16 cellular contexts compared by ENCODE assay signal in genomic region chr10:74072503-74072902, GRCh38.
DNase-seq lines count a peak whose midpoint lies in the region; ATAC-seq and TF ChIP-seq lines count a peak whose summit lies in the region.
"Had no signal": no experiment of that assay in that cellular context is flagged by ENCODE, and none has a peak within 500 bp of the region (broad histone marks: within the 10 kb centered on the region; RNA-seq: fewer than 3 reads in every experiment).

No MANE protein-coding gene starts in this region.

- no peaks in the 10 kb centered on the region for H3K9me2 ChIP-seq in PC-3 (replicated peaks; ENCODE audit: low read length)

- POLR2A ChIA-PET in PC-3 (lab: Charles Lee; ENCODE audit: unreplicated experiment): interaction anchor here (0.6 to 0.7 kb wide), 3 partner anchors 38 to 1450 kb away, joined by 3 to 8 read pairs (median 8); no protein-coding TSS in a partner anchor

- dilution Hi-C loops in mammary epithelial cell (cut with HindIII; ENCODE audit: low sequenced_read_pairs): loop anchor here (5.0 kb wide), 1 partner anchor 105 kb away; no protein-coding TSS in a partner anchor

- H3K27ac Mint-ChIP-seq in Calu3 (ENCODE audit: unreplicated experiment) (peak overlapping the region; percentile 86), neural crest cell (ENCODE audit: unreplicated experiment) (peak overlapping the region; percentile 47)

- H3K27me3 Mint-ChIP-seq in Calu3 (ENCODE audit: unreplicated experiment): no peaks in the 10 kb centered on the region
- no peaks in the 10 kb centered on the region for H3K27me3 Mint-ChIP-seq in neural crest cell (ENCODE audit: low read depth)

- no TSS peak for BruUV-seq in Calu3 (replicated peaks; lab: Mats Ljungman, UMichigan)
- no TSS peak for BruUV-seq in PC-3 (replicated peaks; lab: Mats Ljungman, UMichigan)
- BruUV-seq in mammary epithelial cell (replicated peaks; lab: Mats Ljungman, UMichigan): no TSS peak

- H3K36me3 ChIP-seq in PC-3 (ENCODE audit: low read depth, low read length) (peaks cover 63% of the 10 kb centered on the region), mammary epithelial cell (ENCODE audit: insufficient read depth, low read length) (peaks cover 16% of the 10 kb centered on the region)
- H3K36me3 ChIP-seq: prostate gland had no signal

- ATAC-seq in PC-3 (no peak), omental fat pad (ENCODE audit: low FRiP score) (no peak), HG03159 (IDR thresholded peaks at IDR 0.05; ENCODE audit: unreplicated experiment) (no peak)
- ATAC-seq: activated T-cell treated with anti-CD3 and anti-CD28 coated beads, Interleukin-2, amount 50 U/mL, for 4 hours; heart left ventricle had no signal

- H3K36me3 Mint-ChIP-seq in Calu3 (ENCODE audit: insufficient read depth, unreplicated experiment): peaks cover 61% of the 10 kb centered on the region
- peaks cover 8% of the 10 kb centered on the region for H3K36me3 Mint-ChIP-seq in neural crest cell (ENCODE audit: low read depth)

- peaks cover 15% of the 10 kb centered on the region for H3K4me1 ChIP-seq in PC-3 (ENCODE audit: insufficient read depth, low read length)
- H3K4me1 ChIP-seq in mammary epithelial cell (ENCODE audit: insufficient read depth, low read length): no peaks in the 10 kb centered on the region
- H3K4me1 ChIP-seq: prostate gland had no signal

- TF ChIP-seq CTCF in Calu3 (IDR thresholded peaks at IDR 0.05; ENCODE audit: unreplicated experiment) (no peak), PC-3 (conservative IDR thresholded peaks at IDR 0.05; ENCODE audit: low read depth, low read length) (no peak), mammary epithelial cell (conservative IDR thresholded peaks at IDR 0.05 in 1 of 2, IDR thresholded peaks at IDR 0.05 in 1 of 2; ENCODE audit: extremely low read depth in 1 of 2, insufficient read depth in 1 of 2, low read depth in 1 of 2, low read length in 2 of 2) (no peak), neural crest cell (conservative IDR thresholded peaks at IDR 0.05) (no peak), omental fat pad (IDR thresholded peaks at IDR 0.05) (no peak)

- intact Hi-C loops in Calu3 (cut with micrococcal nuclease; ENCODE audit: unreplicated experiment) (loop anchor here (2.0 kb wide), 1 partner anchor 16 kb away; no protein-coding TSS in a partner anchor), PC-3 (cut with micrococcal nuclease) (no loop called here), mammary epithelial cell (cut with micrococcal nuclease) (no loop called here)

- H4K20me1 ChIP-seq in PC-3 (ENCODE audit: low read length) (no peaks in the 10 kb centered on the region), mammary epithelial cell (ENCODE audit: insufficient read depth, low read length) (peaks cover 2% of the 10 kb centered on the region)

- no peak overlapping the region for H3K4me3 ChIP-seq in PC-3 (ENCODE audit: low read length)
- H3K4me3 ChIP-seq in mammary epithelial cell (replicated peaks in 1 of 3; ENCODE audit: insufficient read depth in 1 of 3, low read depth in 2 of 3, low read length in 3 of 3): no peak overlapping the region
- H3K4me3 ChIP-seq: coronary artery, heart left ventricle, prostate gland, SK-N-MC had no signal

- in situ Hi-C loops in mammary epithelial cell (cut with MboI; ENCODE audit: low sequenced_read_pairs in 2 of 2): no loop called here

- peaks cover 3% of the 10 kb centered on the region for H3F3A ChIP-seq in PC-3 (ENCODE audit: low read length, unreplicated experiment)

- DNase-seq in Calu3 (peak; percentile 65), PC-3 (peak; percentile 80), mammary epithelial cell (peak; percentile 79), neural crest cell (ENCODE audit: low read depth, low spot score) (no peak), omental fat pad (ENCODE audit: low spot score) (no peak), NCI-H2227 treated with DMSO at 0.1 percent for 48 hours (lab: John Stamatoyannopoulos, UW) (no peak), occipital lobe (lab: John Stamatoyannopoulos, UW) (no peak)
- DNase-seq: activated T-cell treated with anti-CD3 and anti-CD28 coated beads, Interleukin-2, amount 50 U/mL, for 4 hours; heart left ventricle; KG1; NCI-H146; NCI-H345 had no signal

- H3K9me3 ChIP-seq in PC-3 (ENCODE audit: low read length): no peaks in the 10 kb centered on the region
- H3K9me3 ChIP-seq in mammary epithelial cell (replicated peaks; ENCODE audit: insufficient read depth, low read length): no peaks in the 10 kb centered on the region
- H3K9me3 ChIP-seq: heart left ventricle, prostate gland had no signal

- H3K4me2 ChIP-seq in PC-3 (ENCODE audit: low read length) (no peak overlapping the region), mammary epithelial cell (ENCODE audit: insufficient read depth, low read depth, low read length) (no peak overlapping the region)

- no peaks in the 10 kb centered on the region for H3K9me3 Mint-ChIP-seq in Calu3 (ENCODE audit: low read depth, unreplicated experiment)
- H3K9me3 Mint-ChIP-seq in neural crest cell: no peaks in the 10 kb centered on the region
- H3K9me3 Mint-ChIP-seq: activated T-cell treated with anti-CD3 and anti-CD28 coated beads, Interleukin-2, amount 50 U/mL, for 4 hours had no signal

- H3K9ac ChIP-seq in PC-3 (ENCODE audit: low read length): no peak overlapping the region
- no peak overlapping the region for H3K9ac ChIP-seq in mammary epithelial cell (ENCODE audit: insufficient read depth, low read length)

- CTCF ChIA-PET in Calu3 (lab: Charles Lee): interaction anchor here (0.5 to 3.1 kb wide), 8 partner anchors 9 to 186 kb away, joined by 3 to 11 read pairs (median 6); no protein-coding TSS in a partner anchor
- CTCF ChIA-PET in PC-3 (lab: Charles Lee): no interaction called here
- CTCF ChIA-PET in mammary epithelial cell (lab: Charles Lee; ENCODE audit: low non-redundant PET): no interaction called here

- no peak overlapping the region for H2AFZ ChIP-seq in PC-3 (ENCODE audit: low read length)
- H2AFZ ChIP-seq in mammary epithelial cell (ENCODE audit: low read depth, low read length): no peak overlapping the region

- peaks cover 94% of the 10 kb centered on the region for H3K4me1 Mint-ChIP-seq in Calu3 (ENCODE audit: low read depth, unreplicated experiment)
- peaks cover 30% of the 10 kb centered on the region for H3K4me1 Mint-ChIP-seq in neural crest cell

- H3K27me3 ChIP-seq in PC-3 (ENCODE audit: low read length) (no peaks in the 10 kb centered on the region), mammary epithelial cell (ENCODE audit: insufficient read depth, low read length) (no peaks in the 10 kb centered on the region)
- H3K27me3 ChIP-seq: heart left ventricle had no signal

- 87% methylated on average over 6 of the region's 6 CpGs for WGBS in mammary epithelial cell (ENCODE audit: low coverage, missing lambda C conversion rate)

- peak overlapping the region; percentile 39 for H3K4me3 Mint-ChIP-seq in Calu3 (ENCODE audit: low read depth, unreplicated experiment)
- H3K4me3 Mint-ChIP-seq in neural crest cell: no peak overlapping the region
- H3K4me3 Mint-ChIP-seq: activated T-cell treated with anti-CD3 and anti-CD28 coated beads, Interleukin-2, amount 50 U/mL, for 4 hours had no signal

- H3K27ac ChIP-seq in PC-3 (ENCODE audit: low read length): no peak overlapping the region
- no peak overlapping the region for H3K27ac ChIP-seq in mammary epithelial cell (ENCODE audit: insufficient read depth, low read depth, low read length)
- H3K27ac ChIP-seq: prostate gland, SK-N-MC had no signal

- peaks cover 54% of the 10 kb centered on the region for H3K79me2 ChIP-seq in PC-3 (ENCODE audit: low read length)
- peaks cover 55% of the 10 kb centered on the region for H3K79me2 ChIP-seq in mammary epithelial cell (ENCODE audit: insufficient read depth, low read length)

Comparison
In these comparisons a context has a peak if more than half of its experiments do, and no peak if none do; other contexts are left out.
1. DNase-seq: peak in Calu3 (single experiment), PC-3 (single experiment) and mammary epithelial cell (single experiment); none in neural crest cell (single experiment), omental fat pad (single experiment), NCI-H2227 treated with DMSO at 0.1 percent for 48 hours (single experiment) and occipital lobe (single experiment).